ENCODE assay signal across 27 cellular contexts in the genomic region with DNA sequence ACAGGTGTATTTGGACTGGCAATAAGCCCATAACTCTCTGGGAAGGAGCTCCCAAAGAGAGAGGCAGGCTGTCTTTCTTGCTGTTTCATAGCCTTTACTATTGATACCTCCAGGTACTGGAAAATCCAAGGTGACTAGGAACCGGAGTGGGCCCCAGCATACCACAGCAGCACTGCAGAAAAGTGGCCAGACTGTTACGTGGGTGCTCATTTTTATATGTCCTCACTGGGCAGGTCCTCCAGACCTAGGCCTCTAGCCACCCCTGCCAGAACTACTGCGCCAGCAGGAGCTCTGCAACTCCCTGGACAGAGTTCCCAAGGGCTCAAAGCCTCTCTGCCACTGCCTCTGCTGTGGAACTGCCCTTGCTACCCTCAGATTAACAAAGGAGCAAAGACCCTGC.
"Had no signal": no experiment of that assay in that cellular context is flagged by ENCODE, and none has a peak within 500 bp of the region (broad histone marks: within the 10 kb centered on the region; RNA-seq: fewer than 3 reads in every experiment).

No MANE protein-coding gene starts in this region.

- H3K27ac ChIP-seq: colonic mucosa, coronary artery, dorsolateral prefrontal cortex, epithelial cell of prostate, esophagus muscularis mucosa, esophagus squamous epithelium, foreskin keratinocyte, gastrocnemius medialis, gastroesophageal sphincter, heart left ventricle had no signal

- H3K9me3 ChIP-seq: colonic mucosa had no signal

- H3K4me1 ChIP-seq: colonic mucosa, esophagus muscularis mucosa, esophagus squamous epithelium, foreskin keratinocyte, gastrocnemius medialis, gastroesophageal sphincter, heart left ventricle had no signal

- H3K4me3 ChIP-seq: colonic mucosa, coronary artery, dorsolateral prefrontal cortex, esophagus muscularis mucosa, esophagus squamous epithelium, gastrocnemius medialis, gastroesophageal sphincter, heart left ventricle had no signal

- H3K27me3 ChIP-seq: colonic mucosa, dorsolateral prefrontal cortex, esophagus muscularis mucosa, esophagus squamous epithelium, foreskin keratinocyte, gastrocnemius medialis, heart left ventricle had no signal

- FAIRE-seq: colon, endometrium, endothelial cell of umbilical vein, frontal cortex had no signal

- H3K36me3 ChIP-seq: colonic mucosa, esophagus muscularis mucosa, esophagus squamous epithelium, gastrocnemius medialis, gastroesophageal sphincter, heart left ventricle had no signal

- DNase-seq: colonic mucosa; cortex of kidney; dermis blood vessel endothelial cell; dorsolateral prefrontal cortex; effector CD4-positive, alpha-beta T cell; effector CD8-positive, alpha-beta T cell; effector memory CD4-positive, alpha-beta T cell; effector memory CD8-positive, alpha-beta T cell; endodermal cell; erythroblast; esophagus squamous epithelium; foreskin fibroblast; foreskin keratinocyte; foreskin melanocyte; gastrocnemius medialis; glutamatergic neuron; head of caudate nucleus; heart left ventricle had no signal

- ATAC-seq: effector memory CD8-positive, alpha-beta T cell; esophagus mucosa; foreskin keratinocyte; gastrocnemius medialis; gastroesophageal sphincter; heart left ventricle had no signal
